Comparison of ENCODE assay signal across 8 cellular contexts in genomic region chr4:155675709-155676429, GRCh38. TPM values are rescaled to one million over a fixed set of nuclear protein-coding genes. Genes with fewer than 3 reads are reported as not detected.
DNase-seq lines count a peak whose midpoint lies in the region; ATAC-seq and TF ChIP-seq lines count a peak whose summit lies in the region.

No MANE protein-coding gene starts in this region.

- no peak overlapping the region for H3K4me3 Mint-ChIP-seq in MCF 10A (ENCODE audit: unreplicated experiment)

- no peak overlapping the region for H3K27ac Mint-ChIP-seq in MCF 10A (ENCODE audit: low read depth, unreplicated experiment)

- H3K79me2 ChIP-seq in mammary epithelial cell (ENCODE audit: insufficient read depth, low read length), result no peaks in the 10 kb centered on the region

- peaks cover 12% of the 10 kb centered on the region for H3K4me1 Mint-ChIP-seq in MCF 10A (ENCODE audit: insufficient read depth, unreplicated experiment)

- H3K9me3 Mint-ChIP-seq in MCF 10A (ENCODE audit: unreplicated experiment), result no peaks in the 10 kb centered on the region

- no peak for TF ChIP-seq POLR2A in vagina (IDR thresholded peaks at IDR 0.05)

- intact Hi-C loops in MCF 10A (cut with micrococcal nuclease), result no loop called here
- intact Hi-C loops in mammary epithelial cell (cut with micrococcal nuclease), result no loop called here
- intact Hi-C loops in heart right ventricle (cut with DNase I), result loop anchor here in 3 of 10 donors (5.0 to 10.0 kb wide), 4 partner anchors 89 to 244 kb away; no protein-coding TSS in a partner anchor
- intact Hi-C loops in vagina (cut with DNase I), result loop anchor here (5.0 to 10.0 kb wide), 2 partner anchors 121 to 151 kb away; no protein-coding TSS in a partner anchor

- ATAC-seq in heart right ventricle, result peak in 7 of 8 donors; percentile 14 to 64 (median 37)

- in situ Hi-C loops in mammary epithelial cell (cut with MboI; ENCODE audit: low sequenced_read_pairs in 2 of 2), result no loop called here

- H3K9ac ChIP-seq in mammary epithelial cell (ENCODE audit: insufficient read depth, low read length), result no peak overlapping the region

- TF ChIP-seq CTCF in MCF 10A (IDR thresholded peaks at IDR 0.05; ENCODE audit: unreplicated experiment) (no peak), mammary epithelial cell (conservative IDR thresholded peaks at IDR 0.05 in 1 of 2, IDR thresholded peaks at IDR 0.05 in 1 of 2; ENCODE audit: extremely low read depth in 1 of 2, insufficient read depth in 1 of 2, low read depth in 1 of 2, low read length in 2 of 2) (no peak), LNCaP clone FGC (IDR thresholded peaks at IDR 0.05; ENCODE audit: control insufficient read depth, extremely low read depth, insufficient read depth) (no peak), heart right ventricle (IDR thresholded peaks at IDR 0.05) (no peak), vagina (IDR thresholded peaks at IDR 0.05) (no peak)

- no peaks in the 10 kb centered on the region for H3K36me3 Mint-ChIP-seq in MCF 10A (ENCODE audit: insufficient read depth, unreplicated experiment)

- POLR2A ChIA-PET in MCF 10A (lab: Yijun Ruan, JAX), result interaction anchor here (0.9 kb wide), 1 partner anchor 9 kb away, joined by 3 read pairs; the partner anchor contains the start of gene GUCY1A1

- H4K20me1 ChIP-seq in mammary epithelial cell (ENCODE audit: insufficient read depth, low read length), result no peaks in the 10 kb centered on the region

- dilution Hi-C loops in mammary epithelial cell (cut with HindIII; ENCODE audit: low sequenced_read_pairs), result no loop called here

- H3K4me1 ChIP-seq in mammary epithelial cell (ENCODE audit: insufficient read depth, low read length), result no peaks in the 10 kb centered on the region
- H3K4me1 ChIP-seq in heart right ventricle, result peaks cover 0 to 87% (median 52%) of the 10 kb centered on the region in 9 donors
- peaks cover 26% of the 10 kb centered on the region for H3K4me1 ChIP-seq in vagina

- H3K36me3 ChIP-seq in mammary epithelial cell (ENCODE audit: insufficient read depth, low read length) (no peaks in the 10 kb centered on the region), heart right ventricle (peaks cover 0 to 3% (median 0%) of the 10 kb centered on the region in 9 donors), vagina (no peaks in the 10 kb centered on the region)

- H3K27ac ChIP-seq in mammary epithelial cell (ENCODE audit: insufficient read depth, low read depth, low read length), result no peak overlapping the region
- H3K27ac ChIP-seq in heart right ventricle, result peak overlapping the region in 9 of 10 donors; percentile 37 to 68 (median 55)
- peak overlapping the region; percentile 40 for H3K27ac ChIP-seq in vagina

- no TSS peak for BruUV-seq in MCF 10A (replicated peaks; lab: Mats Ljungman, UMichigan)
- no TSS peak for BruUV-seq in mammary epithelial cell (replicated peaks; lab: Mats Ljungman, UMichigan)

- no peaks in the 10 kb centered on the region for H3K27me3 Mint-ChIP-seq in MCF 10A (ENCODE audit: insufficient read depth, unreplicated experiment)

- no peak overlapping the region for H3K4me3 ChIP-seq in mammary epithelial cell (replicated peaks in 1 of 3; ENCODE audit: insufficient read depth in 1 of 3, low read depth in 2 of 3, low read length in 3 of 3)
- H3K4me3 ChIP-seq in LNCaP clone FGC (ENCODE audit: low read depth, low read length), result peak overlapping the region; percentile 28; the same call in 1 of the 2 replicates
- H3K4me3 ChIP-seq in heart right ventricle, result peak overlapping the region in 5 of 10 donors; percentile 2 to 26 (median 16)
- no peak overlapping the region for H3K4me3 ChIP-seq in vagina

- no peak overlapping the region for H3K4me2 ChIP-seq in mammary epithelial cell (ENCODE audit: insufficient read depth, low read depth, low read length)

- DNase-seq in MCF 10A (ENCODE audit: unreplicated experiment) (peak; percentile 38), mammary epithelial cell (no peak), LNCaP clone FGC (ENCODE audit: low read depth) (no peak), heart right ventricle (no peak), vagina (ENCODE audit: extremely low spot score in 2 of 2) (no peak), mesenteric fat pad (ENCODE audit: low spot score) (no peak), D341Med (ENCODE audit: low spot score) (no peak)
- DNase-seq in activated CD4-positive, alpha-beta T cell treated with anti-CD3 and anti-CD28 coated beads, Interleukin-2, amount 50 U/mL, for 4 hours, result no peak

- no peak overlapping the region for H2AFZ ChIP-seq in mammary epithelial cell (ENCODE audit: low read depth, low read length)

- CTCF ChIA-PET in MCF 10A (lab: Yijun Ruan, JAX) (interaction anchor here (0.6 to 1.0 kb wide), 3 partner anchors 82 to 853 kb away, joined by 3 read pairs; no protein-coding TSS in a partner anchor), mammary epithelial cell (lab: Charles Lee; ENCODE audit: low non-redundant PET) (no interaction called here)

- H3K27me3 ChIP-seq in mammary epithelial cell (ENCODE audit: insufficient read depth, low read length) (no peaks in the 10 kb centered on the region), heart right ventricle (no peaks in the 10 kb centered on the region), vagina (no peaks in the 10 kb centered on the region)

- 43% methylated on average over 2 of the region's 2 CpGs for WGBS in mammary epithelial cell (ENCODE audit: low coverage, missing lambda C conversion rate)
- WGBS in heart right ventricle, 2 donors, result 11 to 12% methylated on average over 2 of the region's 2 CpGs

- H3K9me3 ChIP-seq in mammary epithelial cell (replicated peaks; ENCODE audit: insufficient read depth, low read length), result no peaks in the 10 kb centered on the region
- H3K9me3 ChIP-seq in heart right ventricle, result no peaks in the 10 kb centered on the region
- no peaks in the 10 kb centered on the region for H3K9me3 ChIP-seq in vagina

RNA-seq across cellular contexts. Expression of gene GUCY1A1, which starts 9.2 kb away (rescaled TPM):
- 0.34 TPM in 1 of 2 replicates, not detected in the other for total RNA-seq in MCF 10A (2022)
- total RNA-seq in mammary epithelial cell, result 1 to 10 TPM in 1 of 2 donors, under 1 TPM in 1; 0.24 to 9.2 TPM
- 0.32 TPM for polyA plus RNA-seq in mammary epithelial cell
- not detected for polyA minus RNA-seq in mammary epithelial cell
- 100 to 1,000 TPM in 1 of 10 donors, 10 to 100 TPM in 9; 45.0 to 101 (median 65.4) TPM for total RNA-seq in heart right ventricle
- 10 to 100 TPM in 1 of 2 donors, 1 to 10 TPM in 1; 6.7 to 13.8 TPM for polyA plus RNA-seq in heart right ventricle
- 21.6 TPM for total RNA-seq in vagina
- 12.7 TPM for total RNA-seq in mesenteric fat pad
